1 cellular context compared by ENCODE assay signal in genomic region chr1:31762726-31763670, GRCh38.
TF ChIP-seq lines count a peak whose summit lies in the region.

No MANE protein-coding gene starts in this region.

TF ChIP-seq in HEK293, 187 proteins besides CTCF, POLR2A, EP300 and RAD21 (continued from another document and continues in another):
- peak; percentile 29; the same call in 1 of the 2 replicates for TF ChIP-seq ZIC2 (tag by site-specific recombination; IDR thresholded peaks at IDR 0.05)
- TF ChIP-seq GLI2 (tag by site-specific recombination; IDR thresholded peaks at IDR 0.05; ENCODE audit: borderline replicate concordance, low read depth), result no peak
- no peak for TF ChIP-seq ZNF792 (tag by site-specific recombination; IDR thresholded peaks at IDR 0.05)
- TF ChIP-seq ZNF311 (tag by site-specific recombination; IDR thresholded peaks at IDR 0.05; ENCODE audit: borderline replicate concordance), result no peak
- TF ChIP-seq ZNF2 (tag by site-specific recombination; IDR thresholded peaks at IDR 0.05), result 0 out of 2 replicates have a peak, but pooled peaks have one; percentile 13
- TF ChIP-seq ZNF654 (tag by site-specific recombination; IDR thresholded peaks at IDR 0.05; ENCODE audit: low read depth), result no peak
- TF ChIP-seq RBAK (tag by site-specific recombination; IDR thresholded peaks at IDR 0.05), result no peak
- no peak for TF ChIP-seq ZNF768 (tag by site-specific recombination; IDR thresholded peaks at IDR 0.05)
- no peak for TF ChIP-seq ZNF473 (tag by site-specific recombination; IDR thresholded peaks at IDR 0.05)
- peak; percentile 60 for TF ChIP-seq ZFHX2 (tag by site-specific recombination; conservative IDR thresholded peaks at IDR 0.05)
- TF ChIP-seq, protein P1, sequence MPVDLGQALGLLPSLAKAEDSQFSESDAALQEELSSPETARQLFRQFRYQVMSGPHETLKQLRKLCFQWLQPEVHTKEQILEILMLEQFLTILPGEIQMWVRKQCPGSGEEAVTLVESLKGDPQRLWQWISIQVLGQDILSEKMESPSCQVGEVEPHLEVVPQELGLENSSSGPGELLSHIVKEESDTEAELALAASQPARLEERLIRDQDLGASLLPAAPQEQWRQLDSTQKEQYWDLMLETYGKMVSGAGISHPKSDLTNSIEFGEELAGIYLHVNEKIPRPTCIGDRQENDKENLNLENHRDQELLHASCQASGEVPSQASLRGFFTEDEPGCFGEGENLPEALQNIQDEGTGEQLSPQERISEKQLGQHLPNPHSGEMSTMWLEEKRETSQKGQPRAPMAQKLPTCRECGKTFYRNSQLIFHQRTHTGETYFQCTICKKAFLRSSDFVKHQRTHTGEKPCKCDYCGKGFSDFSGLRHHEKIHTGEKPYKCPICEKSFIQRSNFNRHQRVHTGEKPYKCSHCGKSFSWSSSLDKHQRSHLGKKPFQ (tag by site-specific recombination; IDR thresholded peaks at IDR 0.05), result no peak
- no peak for TF ChIP-seq HOXC10 (CRISPR knock-in tag; IDR thresholded peaks at IDR 0.05)
- no peak for TF ChIP-seq ZNF112 (tag by site-specific recombination; IDR thresholded peaks at IDR 0.05)
- TF ChIP-seq IKZF3 (tag by site-specific recombination; IDR thresholded peaks at IDR 0.05), result peak; percentile 16; the same call in 1 of the 2 replicates
- TF ChIP-seq ZNF677 (tag by site-specific recombination; IDR thresholded peaks at IDR 0.05), result no peak
- TF ChIP-seq, protein P2, sequence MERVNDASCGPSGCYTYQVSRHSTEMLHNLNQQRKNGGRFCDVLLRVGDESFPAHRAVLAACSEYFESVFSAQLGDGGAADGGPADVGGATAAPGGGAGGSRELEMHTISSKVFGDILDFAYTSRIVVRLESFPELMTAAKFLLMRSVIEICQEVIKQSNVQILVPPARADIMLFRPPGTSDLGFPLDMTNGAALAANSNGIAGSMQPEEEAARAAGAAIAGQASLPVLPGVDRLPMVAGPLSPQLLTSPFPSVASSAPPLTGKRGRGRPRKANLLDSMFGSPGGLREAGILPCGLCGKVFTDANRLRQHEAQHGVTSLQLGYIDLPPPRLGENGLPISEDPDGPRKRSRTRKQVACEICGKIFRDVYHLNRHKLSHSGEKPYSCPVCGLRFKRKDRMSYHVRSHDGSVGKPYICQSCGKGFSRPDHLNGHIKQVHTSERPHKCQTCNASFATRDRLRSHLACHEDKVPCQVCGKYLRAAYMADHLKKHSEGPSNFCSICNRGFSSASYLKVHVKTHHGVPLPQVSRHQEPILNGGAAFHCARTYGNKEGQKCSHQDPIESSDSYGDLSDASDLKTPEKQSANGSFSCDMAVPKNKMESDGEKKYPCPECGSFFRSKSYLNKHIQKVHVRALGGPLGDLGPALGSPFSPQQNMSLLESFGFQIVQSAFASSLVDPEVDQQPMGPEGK (tag by site-specific recombination; IDR thresholded peaks at IDR 0.05), result peak; percentile 96
- no peak for TF ChIP-seq ZSCAN23 (tag by site-specific recombination; IDR thresholded peaks at IDR 0.05)
- no peak; the same call in none of the 2 replicates for TF ChIP-seq SP2 (tag by site-specific recombination; IDR thresholded peaks at IDR 0.05)
- TF ChIP-seq ZNF610 (tag by site-specific recombination; IDR thresholded peaks at IDR 0.05; ENCODE audit: borderline replicate concordance), result no peak
- TF ChIP-seq, protein P3, sequence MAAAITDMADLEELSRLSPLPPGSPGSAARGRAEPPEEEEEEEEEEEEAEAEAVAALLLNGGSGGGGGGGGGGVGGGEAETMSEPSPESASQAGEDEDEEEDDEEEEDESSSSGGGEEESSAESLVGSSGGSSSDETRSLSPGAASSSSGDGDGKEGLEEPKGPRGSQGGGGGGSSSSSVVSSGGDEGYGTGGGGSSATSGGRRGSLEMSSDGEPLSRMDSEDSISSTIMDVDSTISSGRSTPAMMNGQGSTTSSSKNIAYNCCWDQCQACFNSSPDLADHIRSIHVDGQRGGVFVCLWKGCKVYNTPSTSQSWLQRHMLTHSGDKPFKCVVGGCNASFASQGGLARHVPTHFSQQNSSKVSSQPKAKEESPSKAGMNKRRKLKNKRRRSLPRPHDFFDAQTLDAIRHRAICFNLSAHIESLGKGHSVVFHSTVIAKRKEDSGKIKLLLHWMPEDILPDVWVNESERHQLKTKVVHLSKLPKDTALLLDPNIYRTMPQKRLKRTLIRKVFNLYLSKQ (tag by site-specific recombination; IDR thresholded peaks at IDR 0.05; ENCODE audit: borderline replicate concordance), result no peak
- TF ChIP-seq ZNF362 (tag by site-specific recombination; IDR thresholded peaks at IDR 0.05), result no peak
- no peak for TF ChIP-seq ZNF211 (tag by site-specific recombination; IDR thresholded peaks at IDR 0.05; ENCODE audit: low read depth)
- no peak for TF ChIP-seq ZNF514 (tag by site-specific recombination; IDR thresholded peaks at IDR 0.05)
- TF ChIP-seq GFI1B (tag by site-specific recombination; IDR thresholded peaks at IDR 0.05), result no peak
- TF ChIP-seq, protein P4, sequence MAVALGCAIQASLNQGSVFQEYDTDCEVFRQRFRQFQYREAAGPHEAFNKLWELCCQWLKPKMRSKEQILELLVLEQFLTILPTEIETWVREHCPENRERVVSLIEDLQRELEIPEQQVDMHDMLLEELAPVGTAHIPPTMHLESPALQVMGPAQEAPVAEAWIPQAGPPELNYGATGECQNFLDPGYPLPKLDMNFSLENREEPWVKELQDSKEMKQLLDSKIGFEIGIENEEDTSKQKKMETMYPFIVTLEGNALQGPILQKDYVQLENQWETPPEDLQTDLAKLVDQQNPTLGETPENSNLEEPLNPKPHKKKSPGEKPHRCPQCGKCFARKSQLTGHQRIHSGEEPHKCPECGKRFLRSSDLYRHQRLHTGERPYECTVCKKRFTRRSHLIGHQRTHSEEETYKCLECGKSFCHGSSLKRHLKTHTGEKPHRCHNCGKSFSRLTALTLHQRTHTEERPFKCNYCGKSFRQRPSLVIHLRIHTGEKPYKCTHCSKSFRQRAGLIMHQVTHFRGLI (tag by site-specific recombination; IDR thresholded peaks at IDR 0.05), result no peak
- TF ChIP-seq ZNF394 (tag by site-specific recombination; IDR thresholded peaks at IDR 0.05; ENCODE audit: borderline replicate concordance), result no peak
- no peak for TF ChIP-seq PRDM2 (tag by site-specific recombination; IDR thresholded peaks at IDR 0.05; ENCODE audit: borderline replicate concordance)
- TF ChIP-seq PRDM1 (tag by site-specific recombination; IDR thresholded peaks at IDR 0.05), result no peak
- TF ChIP-seq ZNF639 (tag by site-specific recombination; IDR thresholded peaks at IDR 0.05), result no peak
- no peak for TF ChIP-seq KLF10 (tag by site-specific recombination; IDR thresholded peaks at IDR 0.05)
- no peak for TF ChIP-seq ZNF266 (tag by site-specific recombination; IDR thresholded peaks at IDR 0.05; ENCODE audit: low read depth)
- no peak for TF ChIP-seq ZNF785 (tag by site-specific recombination; IDR thresholded peaks at IDR 0.05)
- no peak for TF ChIP-seq ZNF791 (tag by site-specific recombination; IDR thresholded peaks at IDR 0.05)
- peak; percentile 59; the same call in 1 of the 2 replicates for TF ChIP-seq ZBTB17 (tag by site-specific recombination; IDR thresholded peaks at IDR 0.05)
- TF ChIP-seq PRDM10 (tag by site-specific recombination; IDR thresholded peaks at IDR 0.05), result no peak
- peak; percentile 59 for TF ChIP-seq ZBTB44 (tag by site-specific recombination; IDR thresholded peaks at IDR 0.05)
- peak; percentile 90 for TF ChIP-seq ZNF660 (tag by site-specific recombination; IDR thresholded peaks at IDR 0.05)
- no peak for TF ChIP-seq ZNF132 (tag by site-specific recombination; IDR thresholded peaks at IDR 0.05; ENCODE audit: borderline replicate concordance)
- no peak for TF ChIP-seq SCRT1 (tag by site-specific recombination; IDR thresholded peaks at IDR 0.05; ENCODE audit: borderline replicate concordance)
